30 cellular contexts compared by ENCODE assay signal in genomic region chr12:131391399-131391798, GRCh38.
"Had no signal": no experiment of that assay in that cellular context is flagged by ENCODE, and none has a peak within 500 bp of the region (broad histone marks: within the 10 kb centered on the region; RNA-seq: fewer than 3 reads in every experiment).

No MANE protein-coding gene starts in this region.

- H3K27ac ChIP-seq: adrenal gland, body of pancreas, breast epithelium, PC-9, RWPE1 had no signal

- H3K27me3 Mint-ChIP-seq: activated CD4-positive, alpha-beta T cell treated with anti-CD3 and anti-CD28 coated beads, Interleukin-2, amount 10 ng/mL, durations not matched to agents 7 days and 5 days; activated naive CD8-positive, alpha-beta T cell treated with anti-CD3 and anti-CD28 coated beads, Interleukin-2, amount 10 ng/mL, durations not matched to agents 7 days and 5 days had no signal

- H3K4me1 ChIP-seq: adrenal gland, body of pancreas, breast epithelium had no signal

- H3K36me3 Mint-ChIP-seq: activated naive CD4-positive, alpha-beta T cell treated with anti-CD3 and anti-CD28 coated beads, Interleukin-2, amount 50 U/mL, for 24 hours; activated naive CD8-positive, alpha-beta T cell treated with anti-CD3 and anti-CD28 coated beads, Interleukin-2, amount 10 ng/mL, durations not matched to agents 7 days and 5 days had no signal

- H3K4me1 Mint-ChIP-seq: activated CD4-positive, alpha-beta T cell treated with anti-CD3 and anti-CD28 coated beads for 36 hours; activated CD4-positive, alpha-beta T cell treated with anti-CD3 and anti-CD28 coated beads, Interleukin-2, amount 10 ng/mL, durations not matched to agents 7 days and 5 days; activated naive CD4-positive, alpha-beta T cell treated with anti-CD3 and anti-CD28 coated beads, Interleukin-2, amount 50 U/mL, for 24 hours; activated naive CD8-positive, alpha-beta T cell treated with anti-CD3 and anti-CD28 coated beads, Interleukin-2, amount 10 ng/mL, durations not matched to agents 7 days and 5 days had no signal

- H3K27me3 ChIP-seq: body of pancreas had no signal

- H3K9me3 ChIP-seq: adrenal gland, body of pancreas, breast epithelium had no signal

- H3K27ac Mint-ChIP-seq: activated CD4-positive, alpha-beta T cell treated with anti-CD3 and anti-CD28 coated beads for 36 hours; activated CD4-positive, alpha-beta T cell treated with anti-CD3 and anti-CD28 coated beads, Interleukin-2, amount 10 ng/mL, durations not matched to agents 7 days and 5 days; activated CD8-positive, alpha-beta T cell treated with anti-CD3 and anti-CD28 coated beads, Interleukin-2, amount 10 ng/mL, durations not matched to agents 7 days and 5 days; activated naive CD4-positive, alpha-beta T cell treated with anti-CD3 and anti-CD28 coated beads, Interleukin-2, amount 50 U/mL, for 24 hours; activated naive CD8-positive, alpha-beta T cell treated with anti-CD3 and anti-CD28 coated beads, Interleukin-2, amount 10 ng/mL, durations not matched to agents 7 days and 5 days; activated T-cell treated with anti-CD3 and anti-CD28 coated beads, Interleukin-2, amount 50 U/mL, for 24 hours; activated T-helper 2 cell treated with anti-CD3 and anti-CD28 coated beads, Interferon-gamma antibody, Interleukin-2, Interleukin-4, amounts not matched to agents 10 μg/mL and 5 μg/mL and 100 μg/mL, durations not matched to agents 14 hours and 24 hours and 36 hours had no signal

- H3K36me3 ChIP-seq: adrenal gland, breast epithelium had no signal

- FAIRE-seq: astrocyte, RCC 7860, TTC549 had no signal

- H3K9me3 Mint-ChIP-seq: activated naive CD4-positive, alpha-beta T cell treated with anti-CD3 and anti-CD28 coated beads, Interleukin-2, amount 50 U/mL, for 24 hours; activated naive CD8-positive, alpha-beta T cell treated with anti-CD3 and anti-CD28 coated beads, Interleukin-2, amount 10 ng/mL, durations not matched to agents 7 days and 5 days; activated T-cell treated with anti-CD3 and anti-CD28 coated beads, Interleukin-2, amount 50 U/mL, for 24 hours; activated T-helper 2 cell treated with anti-CD3 and anti-CD28 coated beads, Interferon-gamma antibody, Interleukin-2, Interleukin-4, amounts not matched to agents 10 μg/mL and 5 μg/mL and 100 μg/mL, durations not matched to agents 14 hours and 24 hours and 36 hours had no signal

- DNase-seq: activated CD4-positive, alpha-beta T cell treated with anti-CD3 and anti-CD28 coated beads for 36 hours; activated CD4-positive, alpha-beta T cell treated with anti-CD3 and anti-CD28 coated beads, Interleukin-2, amount 10 ng/mL, durations not matched to agents 7 days and 5 days; activated CD4-positive, alpha-beta T cell treated with anti-CD3 and anti-CD28 coated beads, Interleukin-2, amount 50 U/mL, for 48 hours; activated CD8-positive, alpha-beta T cell treated with anti-CD3 and anti-CD28 coated beads, Interleukin-2, amount 10 ng/mL, durations not matched to agents 7 days and 5 days; activated gamma-delta T cell; activated naive CD4-positive, alpha-beta T cell treated with Interleukin-2 at 50 U/mL for 16 hours; activated naive CD8-positive, alpha-beta T cell treated with anti-CD3 and anti-CD28 coated beads, Interleukin-2, amount 10 ng/mL, durations not matched to agents 7 days and 5 days; activated T-cell treated with anti-CD3 and anti-CD28 coated beads, Interleukin-2, amount 50 U/mL, for 24 hours; adrenal gland; body of pancreas; NCI-H1105; NCI-H1417 treated with DMSO at 0.1 percent for 48 hours; NCI-H187 treated with DMSO at 0.1 percent for 48 hours; NCI-H2081; NCI-H2171 treated with DMSO at 0.1 percent for 48 hours; NCI-H446; NCI-H510A treated with DMSO at 0.1 percent for 48 hours; NCI-H526 treated with DMSO at 0.1 percent for 48 hours; NCI-H774; PC-9; SIG-M5; SW 1271; T-helper 1 cell had no signal

- H3K4me3 ChIP-seq: adrenal gland, body of pancreas, breast epithelium, PC-9 had no signal

- H3K4me3 Mint-ChIP-seq: activated CD4-positive, alpha-beta T cell treated with anti-CD3 and anti-CD28 coated beads for 36 hours; activated CD4-positive, alpha-beta T cell treated with anti-CD3 and anti-CD28 coated beads, Interleukin-2, amount 10 ng/mL, durations not matched to agents 7 days and 5 days; activated CD8-positive, alpha-beta T cell treated with anti-CD3 and anti-CD28 coated beads, Interleukin-2, amount 10 ng/mL, durations not matched to agents 7 days and 5 days; activated naive CD4-positive, alpha-beta T cell treated with anti-CD3 and anti-CD28 coated beads, Interleukin-2, amount 50 U/mL, for 24 hours; activated naive CD8-positive, alpha-beta T cell treated with anti-CD3 and anti-CD28 coated beads, Interleukin-2, amount 10 ng/mL, durations not matched to agents 7 days and 5 days; activated T-cell treated with anti-CD3 and anti-CD28 coated beads, Interleukin-2, amount 50 U/mL, for 24 hours had no signal
